1 cellular context compared by ENCODE assay signal in the genomic region with DNA sequence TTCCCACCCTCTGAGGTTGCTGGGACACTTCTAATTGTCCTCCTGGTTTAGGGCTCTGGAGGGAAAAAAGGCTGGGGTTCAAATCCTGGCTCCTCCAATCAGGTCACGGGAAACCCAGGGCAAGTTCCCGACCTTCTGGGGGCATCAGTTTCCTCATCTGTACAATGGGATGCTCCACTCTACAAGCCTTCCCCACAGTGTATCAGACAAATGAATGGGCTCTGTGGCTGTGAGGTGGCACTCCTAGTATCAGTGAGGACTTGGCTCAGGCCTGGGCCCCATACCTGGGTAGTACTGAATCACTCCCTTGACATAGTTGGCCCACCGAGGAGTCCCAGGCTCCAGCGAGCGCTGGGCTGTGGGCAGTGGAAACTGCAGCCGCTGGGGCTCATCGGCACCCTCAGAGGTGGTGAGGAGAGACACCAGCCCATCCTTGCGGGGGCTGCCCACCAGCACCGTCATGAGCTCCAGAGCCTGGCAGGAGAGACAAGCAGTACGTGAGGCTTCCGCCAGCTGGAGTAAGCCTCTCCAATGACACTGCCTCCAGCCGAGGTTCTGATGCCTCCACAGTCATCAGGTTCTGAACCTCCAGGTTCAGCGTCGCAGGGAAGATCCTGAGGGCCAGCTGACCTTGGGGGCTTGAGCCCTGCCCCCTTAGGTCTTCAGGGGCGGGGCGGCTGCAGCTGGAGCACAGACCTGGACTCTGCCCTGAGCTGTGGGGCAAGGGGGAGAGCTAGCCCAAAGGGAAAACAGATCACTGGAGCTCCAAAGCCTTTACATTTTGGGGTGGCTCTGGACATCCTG.
TF ChIP-seq lines count a peak whose summit lies in the region.

No MANE protein-coding gene starts in this region.

TF ChIP-seq in HepG2, 621 proteins besides CTCF, POLR2A, EP300 and RAD21 (continued from another document and continues in another):
- TF ChIP-seq ZBTB3 (CRISPR knock-in tag; IDR thresholded peaks at IDR 0.05; ENCODE audit: borderline replicate concordance, low read depth) (no peak; the same call in 1 of the 2 replicates), MAZ (IDR thresholded peaks at IDR 0.05; ENCODE audit: borderline replicate concordance, low read depth, low read length) (no peak), MAZ (CRISPR knock-in tag; IDR thresholded peaks at IDR 0.05; ENCODE audit: low read depth) (peak; percentile 77; the same call in 1 of the 2 replicates), CREM (IDR thresholded peaks at IDR 0.05) (peak; percentile 37; the same call in 1 of the 2 replicates), CREM (CRISPR knock-in tag; IDR thresholded peaks at IDR 0.05) (no peak), ZNF619 (CRISPR knock-in tag; IDR thresholded peaks at IDR 0.05) (peak; percentile 22; the same call in 1 of the 2 replicates), POLR2AphosphoS5 (IDR thresholded peaks at IDR 0.05; ENCODE audit: low read depth, low read length) (peak; percentile 83), MXI1 (IDR thresholded peaks at IDR 0.05; ENCODE audit: borderline replicate concordance, low read depth, low read length) (peak; percentile 42; the same call in 2 of the 3 replicates), ZSCAN20 (CRISPR knock-in tag; IDR thresholded peaks at IDR 0.05; ENCODE audit: borderline replicate concordance) (no peak), PRMT3 (CRISPR knock-in tag; IDR thresholded peaks at IDR 0.05; ENCODE audit: borderline replicate concordance, low read depth) (no peak), FOXJ3 (CRISPR knock-in tag; IDR thresholded peaks at IDR 0.05; ENCODE audit: borderline replicate concordance) (peak; percentile 72; the same call in 1 of the 2 replicates), MLX (CRISPR knock-in tag; IDR thresholded peaks at IDR 0.05) (peak; percentile 64), ZNF275 (CRISPR knock-in tag; IDR thresholded peaks at IDR 0.05; ENCODE audit: borderline replicate concordance) (peak; percentile 25; the same call in 1 of the 2 replicates), HNF4A (CRISPR knock-in tag; IDR thresholded peaks at IDR 0.05) (peak; percentile 98), CREB1 (IDR thresholded peaks at IDR 0.05) (no peak), CREB1 (CRISPR knock-in tag; IDR thresholded peaks at IDR 0.05) (no peak), TAF15 (IDR thresholded peaks at IDR 0.05; ENCODE audit: low read depth, low read length, poor library complexity, severe bottlenecking) (no peak), GTF2F1 (IDR thresholded peaks at IDR 0.05; ENCODE audit: low read length) (no peak), HNF1B (CRISPR knock-in tag; IDR thresholded peaks at IDR 0.05) (peak; percentile 19), PHF8 (CRISPR knock-in tag; IDR thresholded peaks at IDR 0.05) (no peak; the same call in 1 of the 2 replicates), MED13 (CRISPR knock-in tag; IDR thresholded peaks at IDR 0.05) (no peak; the same call in 1 of the 2 replicates), MED1 (CRISPR knock-in tag; IDR thresholded peaks at IDR 0.05) (peak; percentile 79), GATAD1 (CRISPR knock-in tag; IDR thresholded peaks at IDR 0.05) (peak; percentile 48; the same call in 1 of the 2 replicates), ZNF354B (CRISPR knock-in tag; IDR thresholded peaks at IDR 0.05) (no peak), MZF1 (CRISPR knock-in tag; IDR thresholded peaks at IDR 0.05; ENCODE audit: borderline replicate concordance) (no peak), ZNF501 (CRISPR knock-in tag; IDR thresholded peaks at IDR 0.05) (no peak), NCOA2 (CRISPR knock-in tag; IDR thresholded peaks at IDR 0.05) (peak; percentile 77), ESRRA (CRISPR knock-in tag; IDR thresholded peaks at IDR 0.05; ENCODE audit: low read depth) (peak; percentile 58; the same call in 1 of the 2 replicates), ZNF816 (CRISPR knock-in tag; IDR thresholded peaks at IDR 0.05; ENCODE audit: borderline replicate concordance) (0 out of 2 replicates have a peak, but pooled peaks have one; percentile 22), MBNL3 (CRISPR knock-in tag; conservative IDR thresholded peaks at IDR 0.05) (no peak), NR2F6 (IDR thresholded peaks at IDR 0.05) (peak; percentile 82), NR2F6 (CRISPR knock-in tag; IDR thresholded peaks at IDR 0.05) (peak; percentile 83), ZBTB44 (CRISPR knock-in tag; IDR thresholded peaks at IDR 0.05) (no peak), NFAT5 (CRISPR knock-in tag; IDR thresholded peaks at IDR 0.05) (no peak), ERF (CRISPR knock-in tag; IDR thresholded peaks at IDR 0.05) (peak; percentile 76), PAX8 (CRISPR knock-in tag; IDR thresholded peaks at IDR 0.05; ENCODE audit: borderline replicate concordance) (0 out of 2 replicates have a peak, but pooled peaks have one; percentile 24), KMT2A (CRISPR knock-in tag; IDR thresholded peaks at IDR 0.05) (peak; percentile 35), KLF16 (CRISPR knock-in tag; IDR thresholded peaks at IDR 0.05) (peak in 1 of 2 experiments; percentile 90; a peak in 2 of 4 replicates), ZFP1 (CRISPR knock-in tag; IDR thresholded peaks at IDR 0.05) (peak; percentile 78; the same call in 1 of the 2 replicates), KDM4B (CRISPR knock-in tag; IDR thresholded peaks at IDR 0.05) (0 out of 2 replicates have a peak, but pooled peaks have one; percentile 21), ZNF790 (CRISPR knock-in tag; IDR thresholded peaks at IDR 0.05; ENCODE audit: borderline replicate concordance) (no peak; the same call in 1 of the 2 replicates), ZNF629 (CRISPR knock-in tag; conservative IDR thresholded peaks at IDR 0.05) (peak; percentile 84), ZNF205 (CRISPR knock-in tag; IDR thresholded peaks at IDR 0.05) (peak; percentile 92), BCL6 (CRISPR knock-in tag; IDR thresholded peaks at IDR 0.05) (0 out of 2 replicates have a peak, but pooled peaks have one; percentile 49), ZBTB7A (CRISPR knock-in tag; IDR thresholded peaks at IDR 0.05) (0 out of 2 replicates have a peak, but pooled peaks have one; percentile 1), KDM2A (CRISPR knock-in tag; IDR thresholded peaks at IDR 0.05; ENCODE audit: borderline replicate concordance, low read depth) (peak; percentile 73; the same call in 1 of the 2 replicates), ZBTB49 (CRISPR knock-in tag; IDR thresholded peaks at IDR 0.05; ENCODE audit: borderline replicate concordance) (0 out of 2 replicates have a peak, but pooled peaks have one; percentile 65), HMG20A (CRISPR knock-in tag; IDR thresholded peaks at IDR 0.05; ENCODE audit: borderline replicate concordance) (peak; percentile 48; the same call in 1 of the 2 replicates), SAP130 (CRISPR knock-in tag; IDR thresholded peaks at IDR 0.05; ENCODE audit: low read depth) (peak; percentile 89)
- TF ChIP-seq, protein P1, sequence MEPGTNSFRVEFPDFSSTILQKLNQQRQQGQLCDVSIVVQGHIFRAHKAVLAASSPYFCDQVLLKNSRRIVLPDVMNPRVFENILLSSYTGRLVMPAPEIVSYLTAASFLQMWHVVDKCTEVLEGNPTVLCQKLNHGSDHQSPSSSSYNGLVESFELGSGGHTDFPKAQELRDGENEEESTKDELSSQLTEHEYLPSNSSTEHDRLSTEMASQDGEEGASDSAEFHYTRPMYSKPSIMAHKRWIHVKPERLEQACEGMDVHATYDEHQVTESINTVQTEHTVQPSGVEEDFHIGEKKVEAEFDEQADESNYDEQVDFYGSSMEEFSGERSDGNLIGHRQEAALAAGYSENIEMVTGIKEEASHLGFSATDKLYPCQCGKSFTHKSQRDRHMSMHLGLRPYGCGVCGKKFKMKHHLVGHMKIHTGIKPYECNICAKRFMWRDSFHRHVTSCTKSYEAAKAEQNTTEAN (CRISPR knock-in tag; conservative IDR thresholded peaks at IDR 0.05) = no peak
